ENCODE assay signal across 8 cellular contexts in the genomic region with DNA sequence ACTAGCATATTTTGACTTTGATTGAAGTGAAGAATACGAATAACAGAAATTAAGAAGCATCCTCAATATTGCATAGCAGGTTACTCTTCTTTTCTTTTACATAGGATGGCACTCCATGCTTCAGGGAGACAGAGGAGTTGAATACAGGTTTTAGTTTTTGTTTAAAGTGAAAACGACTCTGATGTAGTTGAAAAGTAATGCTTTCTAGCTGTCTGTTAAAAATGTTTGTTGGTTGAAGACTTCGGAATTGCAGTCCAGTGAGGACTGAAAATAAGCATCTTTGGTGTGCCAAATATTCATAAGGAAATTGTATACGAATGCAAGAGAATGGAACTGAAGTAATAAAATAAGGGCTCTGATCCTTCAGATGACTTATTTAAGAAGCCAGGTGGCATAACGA. TPM values are rescaled to one million over a fixed set of nuclear protein-coding genes. Genes with fewer than 3 reads are reported as not detected.
DNase-seq lines count a peak whose midpoint lies in the region; ATAC-seq, FAIRE-seq and TF ChIP-seq lines count a peak whose summit lies in the region.

No MANE protein-coding gene starts in this region.

- FAIRE-seq in GM12891 (lab: Jason Lieb, UNC): no peak

- intact Hi-C loops in dorsolateral prefrontal cortex (cut with DNase I): no loop called here

- H3K4me1 Mint-ChIP-seq in neural crest cell: peaks cover 15% of the 10 kb centered on the region

- no peaks in the 10 kb centered on the region for H3K36me3 ChIP-seq in Loucy (ENCODE audit: insufficient read depth, low read length)

- peak overlapping the region; percentile 85 for H3K4me2 ChIP-seq in Loucy (ENCODE audit: low read depth, low read length, poor library complexity, severe bottlenecking)

- H3K27me3 ChIP-seq in Loucy (ENCODE audit: insufficient read depth, low read length, poor library complexity, severe bottlenecking): no peaks in the 10 kb centered on the region
- peaks cover 0 to 30% (median 0%) of the 10 kb centered on the region in 45 donors for H3K27me3 ChIP-seq in dorsolateral prefrontal cortex

- no peak for TF ChIP-seq POLR2A in GM12891 (IDR thresholded peaks at IDR 0.05; ENCODE audit: low read depth, low read length)

- H3K9me3 ChIP-seq in Loucy (ENCODE audit: insufficient read depth, low read depth, low read length): no peaks in the 10 kb centered on the region

- no peak for TF ChIP-seq CTCF in C4-2B (conservative IDR thresholded peaks at IDR 0.05)
- TF ChIP-seq CTCF in Loucy (conservative IDR thresholded peaks at IDR 0.05; ENCODE audit: low read length): no peak
- TF ChIP-seq CTCF in dorsolateral prefrontal cortex (IDR thresholded peaks at IDR 0.05 in 54 of 56, conservative IDR thresholded peaks at IDR 0.05 in 2 of 56; ENCODE audit: low read depth in 1 of 56, partially characterized antibody in 56 of 56): no peak
- no peak for TF ChIP-seq CTCF in neural crest cell (conservative IDR thresholded peaks at IDR 0.05)

- H3K9me2 ChIP-seq in Loucy (replicated peaks; ENCODE audit: low read depth, low read length): no peaks in the 10 kb centered on the region

- H3K27me3 Mint-ChIP-seq in neural crest cell (ENCODE audit: low read depth): peaks cover 55% of the 10 kb centered on the region

- no peak for DNase-seq in dorsolateral prefrontal cortex
- DNase-seq in neural crest cell (ENCODE audit: low read depth, low spot score): no peak
- no peak for DNase-seq in stimulated activated naive CD4-positive, alpha-beta T cell (lab: John Stamatoyannopoulos, UW)
- no peak for DNase-seq in HUDEP-2 (lab: John Stamatoyannopoulos, UW; ENCODE audit: unreplicated experiment in 76 of 76)
- DNase-seq in GM12891 (ENCODE audit: insufficient read length, low spot score): no peak

- peaks cover 32% of the 10 kb centered on the region for H4K20me1 ChIP-seq in Loucy (ENCODE audit: insufficient read depth, low read length, poor library complexity, severe bottlenecking)

- H3K9ac ChIP-seq in Loucy (ENCODE audit: low read depth, low read length, poor library complexity, severe bottlenecking): peak overlapping the region; percentile 68

- H3K36me3 Mint-ChIP-seq in neural crest cell (ENCODE audit: low read depth): no peaks in the 10 kb centered on the region

- H3K27ac Mint-ChIP-seq in neural crest cell (ENCODE audit: unreplicated experiment): no peak overlapping the region

- no peak for ATAC-seq in HG02759 (IDR thresholded peaks at IDR 0.05; ENCODE audit: unreplicated experiment)

- H2AFZ ChIP-seq in Loucy (ENCODE audit: low read length): peak overlapping the region; percentile 92

- H3K4me3 Mint-ChIP-seq in neural crest cell: peak overlapping the region; percentile 85

- H3K79me2 ChIP-seq in Loucy (ENCODE audit: insufficient read depth, low read length): peaks cover 41% of the 10 kb centered on the region

- H3K4me1 ChIP-seq in Loucy (ENCODE audit: insufficient read depth, low read length, poor library complexity, severe bottlenecking): peaks cover 45% of the 10 kb centered on the region

- H3K27ac ChIP-seq in C4-2B (peak overlapping the region; percentile 63), dorsolateral prefrontal cortex (peak overlapping the region in 8 of 59 donors; percentile 14 to 70 (median 46))

- H3F3A ChIP-seq in Loucy (ENCODE audit: low read depth): no peaks in the 10 kb centered on the region

- H3K4me3 ChIP-seq in Loucy (ENCODE audit: low read length, poor library complexity, severe bottlenecking) (peak overlapping the region; percentile 87), dorsolateral prefrontal cortex (peak overlapping the region; percentile 41 to 80 (median 66))

- H3K9me3 Mint-ChIP-seq in neural crest cell: no peaks in the 10 kb centered on the region

TF ChIP-seq in GM12891, 5 proteins besides CTCF, POLR2A, EP300 and RAD21:
- TF ChIP-seq POU2F2 (IDR thresholded peaks at IDR 0.05; ENCODE audit: low read depth, low read length) (no peak), PAX5 (IDR thresholded peaks at IDR 0.05; ENCODE audit: insufficient read depth, low read length, severe bottlenecking) (no peak), TAF1 (IDR thresholded peaks at IDR 0.05; ENCODE audit: low read depth, low read length) (no peak), SPI1 (IDR thresholded peaks at IDR 0.05; ENCODE audit: low read depth, low read length) (no peak)

RNA-seq across cellular contexts. Expression of a gene that starts 0.6 kb away (rescaled TPM):
- total RNA-seq in dorsolateral prefrontal cortex: 10 to 100 TPM in 108 of 120 experiments, 1 to 10 TPM in 12; 5.6 to 28.1 (median 13.5) TPM
- total RNA-seq in neural crest cell: 5.6 and 6.2 TPM in 2 replicates
- 1.3 TPM for polyA plus RNA-seq in GM12891 (2012; ENCODE audit: low read depth, missing spikeins)
